11 cellular contexts compared by ENCODE assay signal in the genomic region with DNA sequence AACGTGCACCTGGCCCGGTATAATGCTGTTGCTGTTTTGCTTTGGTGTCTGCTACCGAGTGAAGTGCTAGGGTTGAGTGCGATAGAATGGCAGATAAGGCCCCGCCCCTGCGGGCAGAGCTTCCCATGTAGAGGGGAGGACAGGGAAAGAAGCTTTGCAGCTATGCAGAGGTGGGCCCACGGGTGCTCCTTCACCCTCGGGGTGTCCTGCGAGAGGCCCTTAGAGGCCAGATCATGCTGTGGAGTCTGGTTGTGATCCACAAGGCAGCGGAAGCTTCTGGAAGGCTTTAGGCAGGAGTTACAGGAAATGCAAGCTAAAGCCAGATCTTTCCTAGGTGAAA. TPM values are rescaled to one million over a fixed set of nuclear protein-coding genes. Genes with fewer than 3 reads are reported as not detected.
DNase-seq lines count a peak whose midpoint lies in the region; ATAC-seq and TF ChIP-seq lines count a peak whose summit lies in the region.
"Had no signal": no experiment of that assay in that cellular context is flagged by ENCODE, and none has a peak within 500 bp of the region (broad histone marks: within the 10 kb centered on the region; RNA-seq: fewer than 3 reads in every experiment).

No MANE protein-coding gene starts in this region.

- TF ChIP-seq CTCF in heart right ventricle (IDR thresholded peaks at IDR 0.05) (no peak), endothelial cell (IDR thresholded peaks at IDR 0.05; ENCODE audit: unreplicated experiment) (no peak), nephron progenitor cell (IDR thresholded peaks at IDR 0.05) (no peak)

- intact Hi-C loops in heart right ventricle (cut with DNase I): loop anchor here in 2 of 10 donors (2.0 kb wide), 1 partner anchor 65 kb away; no protein-coding TSS in a partner anchor
- intact Hi-C loops in left cardiac atrium (cut with DNase I): loop anchor here in 1 of 2 donors (2.0 kb wide), 1 partner anchor 57 kb away; no protein-coding TSS in a partner anchor

- WGBS in heart right ventricle, 2 donors: 62 to 67% methylated on average over 10 of the region's 10 CpGs

- H3K4me3 ChIP-seq in heart right ventricle: peak overlapping the region in 4 of 10 donors; percentile 71 to 87 (median 78)

- DNase-seq in heart right ventricle (no peak), left cardiac atrium (no peak), endothelial cell (ENCODE audit: low spot score) (no peak), nephron progenitor cell (no peak)
- DNase-seq in activated CD4-positive, alpha-beta T cell treated with anti-CD3 and anti-CD28 coated beads, Interleukin-2, amount 50 U/mL, for 48 hours: no peak
- DNase-seq: activated CD4-positive, alpha-beta T cell treated with anti-CD3 and anti-CD28 coated beads, Interleukin-2, amount 10 ng/mL, durations not matched to agents 24 days and 14 days; AML-193; NCI-H187 had no signal

- H3K27ac ChIP-seq in heart right ventricle: peak overlapping the region; percentile 80 to 95 (median 86)

- no peak for ATAC-seq in heart right ventricle
- ATAC-seq in left cardiac atrium: no peak
- ATAC-seq in HG03280 (IDR thresholded peaks at IDR 0.05; ENCODE audit: unreplicated experiment): no peak
- ATAC-seq in esophagus mucosa: no peak
- no peak for ATAC-seq in HG02981 (IDR thresholded peaks at IDR 0.05; ENCODE audit: unreplicated experiment)

- H3K4me3 Mint-ChIP-seq in endothelial cell (ENCODE audit: unreplicated experiment) (peak overlapping the region; percentile 96), nephron progenitor cell (peak overlapping the region; percentile 94)

- no peaks in the 10 kb centered on the region for H3K36me3 ChIP-seq in heart right ventricle

- H3K36me3 Mint-ChIP-seq in endothelial cell (ENCODE audit: low read depth, unreplicated experiment) (peaks cover 6% of the 10 kb centered on the region), nephron progenitor cell (ENCODE audit: low read depth) (peaks cover 13% of the 10 kb centered on the region)

- H3K9me3 Mint-ChIP-seq in endothelial cell (ENCODE audit: unreplicated experiment): no peaks in the 10 kb centered on the region
- peaks cover 6% of the 10 kb centered on the region for H3K9me3 Mint-ChIP-seq in nephron progenitor cell
- H3K9me3 Mint-ChIP-seq: activated CD4-positive, alpha-beta T cell treated with anti-CD3 and anti-CD28 coated beads, Interleukin-2, amount 10 ng/mL, durations not matched to agents 24 days and 14 days had no signal

- peaks cover 17% of the 10 kb centered on the region for H3K27me3 Mint-ChIP-seq in endothelial cell (ENCODE audit: unreplicated experiment)
- peaks cover 7% of the 10 kb centered on the region for H3K27me3 Mint-ChIP-seq in nephron progenitor cell (ENCODE audit: low read depth, poor library complexity)

- no peaks in the 10 kb centered on the region for H3K9me3 ChIP-seq in heart right ventricle

- H3K4me1 ChIP-seq in heart right ventricle: peaks cover 26 to 65% (median 51%) of the 10 kb centered on the region in 9 donors

- H3K4me1 Mint-ChIP-seq in endothelial cell (ENCODE audit: unreplicated experiment) (peaks cover 42% of the 10 kb centered on the region), nephron progenitor cell (peaks cover 49% of the 10 kb centered on the region)

- H3K27ac Mint-ChIP-seq in endothelial cell (ENCODE audit: unreplicated experiment) (peak overlapping the region; percentile 42), nephron progenitor cell (no peak overlapping the region)
- H3K27ac Mint-ChIP-seq: activated CD4-positive, alpha-beta T cell treated with anti-CD3 and anti-CD28 coated beads, Interleukin-2, amount 10 ng/mL, durations not matched to agents 24 days and 14 days had no signal

- peaks cover 0 to 32% (median 0%) of the 10 kb centered on the region in 7 donors for H3K27me3 ChIP-seq in heart right ventricle

RNA-seq across cellular contexts. Expression of gene LRP5, which starts 3.2 kb away (rescaled TPM):
- total RNA-seq in heart right ventricle: 10 to 100 TPM; 33.9 to 73.3 (median 46.3) TPM
- 10 to 100 TPM; 23.2 to 71.6 TPM for polyA plus RNA-seq in heart right ventricle
- 10 to 100 TPM; 53.4 to 60.3 TPM for total RNA-seq in left cardiac atrium
- 72.3 TPM for total RNA-seq in endothelial cell (ENCODE audit: unreplicated experiment)
- 15.9 TPM for total RNA-seq in esophagus mucosa

RNA-seq across cellular contexts. Expression of gene C11orf24, which starts 43.8 kb away (rescaled TPM):
- total RNA-seq in heart right ventricle (10 to 100 TPM; 14.9 to 45.6 (median 28.1) TPM), left cardiac atrium (10 to 100 TPM; 28.7 to 42.0 TPM), endothelial cell (ENCODE audit: unreplicated experiment) (9.4 TPM), esophagus mucosa (19.9 TPM)
- polyA plus RNA-seq in heart right ventricle: 10 to 100 TPM; 54.2 to 62.2 TPM
